ENCODE assay signal across 19 cellular contexts in the genomic region with DNA sequence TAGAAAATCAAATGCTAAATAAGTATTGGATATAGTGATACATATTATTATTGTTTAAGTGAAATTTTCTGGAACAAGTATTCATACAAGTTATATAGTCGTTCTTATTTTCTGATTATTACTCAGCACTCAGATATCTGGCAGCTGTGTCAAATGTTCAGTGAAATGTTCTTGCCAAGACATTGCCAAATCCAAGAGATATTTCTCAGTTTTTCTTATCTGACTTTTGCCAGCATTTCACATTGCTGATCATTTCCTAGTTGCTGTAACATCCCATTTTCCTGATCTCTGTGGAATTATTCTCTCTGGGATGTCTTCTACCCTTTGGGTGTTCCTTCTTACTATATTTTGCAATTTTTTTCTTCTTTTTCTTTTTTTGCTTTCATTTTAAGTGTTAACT.
DNase-seq lines count a peak whose midpoint lies in the region; TF ChIP-seq lines count a peak whose summit lies in the region.
"Had no signal": no experiment of that assay in that cellular context is flagged by ENCODE, and none has a peak within 500 bp of the region (broad histone marks: within the 10 kb centered on the region; RNA-seq: fewer than 3 reads in every experiment).

No MANE protein-coding gene starts in this region.

- H3K9me2 ChIP-seq in hepatocyte (replicated peaks; ENCODE audit: insufficient read depth), result no peaks in the 10 kb centered on the region

- no peak for TF ChIP-seq POLR2A in breast epithelium (IDR thresholded peaks at IDR 0.05)

- BruUV-seq in MCF 10A (replicated peaks; lab: Mats Ljungman, UMichigan), result no TSS peak

- DNase-seq in MCF 10A (ENCODE audit: unreplicated experiment), result no peak
- DNase-seq in breast epithelium (ENCODE audit: low spot score in 2 of 2), result no peak
- no peak for DNase-seq in hepatocyte (ENCODE audit: low spot score)
- no peak for DNase-seq in smooth muscle cell (lab: John Stamatoyannopoulos, UW; ENCODE audit: unreplicated experiment)
- no peak for DNase-seq in HT-29 (ENCODE audit: low spot score)
- no peak for DNase-seq in activated T-cell treated with anti-CD3 and anti-CD28 coated beads for 4 hours
- DNase-seq in NCI-H2227 treated with DMSO at 0.1 percent for 48 hours (lab: John Stamatoyannopoulos, UW), result no peak
- DNase-seq: CD4-positive, alpha-beta memory T cell; DMS153; DMS79; GDM1; HCEC 1CT; IMR-90 had no signal

- WGBS in hepatocyte (ENCODE audit: low lambda C conversion rate, missing lambda C conversion rate), result 79% methylated on average over 1 of the region's 1 CpG
- WGBS in smooth muscle cell (ENCODE audit: low lambda C conversion rate), result 89% methylated on average over 1 of the region's 1 CpG

- H3K4me2 ChIP-seq in hepatocyte (no peak overlapping the region), smooth muscle cell (no peak overlapping the region)
- H3K4me2 ChIP-seq: A549, BLaER1 had no signal

- no peaks in the 10 kb centered on the region for H3K36me3 Mint-ChIP-seq in MCF 10A (ENCODE audit: insufficient read depth, unreplicated experiment)
- H3K36me3 Mint-ChIP-seq: CD14-positive monocyte; CD4-positive, alpha-beta memory T cell had no signal

- H3K27me3 ChIP-seq in breast epithelium (no peaks in the 10 kb centered on the region), hepatocyte (no peaks in the 10 kb centered on the region), smooth muscle cell (ENCODE audit: low read depth) (no peaks in the 10 kb centered on the region)
- H3K27me3 ChIP-seq: BLaER1 had no signal

- H3K4me3 ChIP-seq in breast epithelium (no peak overlapping the region), hepatocyte (no peak overlapping the region), smooth muscle cell (no peak overlapping the region)
- H3K4me3 ChIP-seq: A549, BLaER1, GM23338 had no signal

- CTCF ChIA-PET in MCF 10A (lab: Yijun Ruan, JAX), result interaction anchor here (0.6 to 0.7 kb wide), 3 partner anchors 39 to 831 kb away, joined by 3 read pairs; no protein-coding TSS in a partner anchor

- peaks cover 24% of the 10 kb centered on the region for H3K4me1 Mint-ChIP-seq in MCF 10A (ENCODE audit: insufficient read depth, unreplicated experiment)
- H3K4me1 Mint-ChIP-seq: CD14-positive monocyte; CD4-positive, alpha-beta memory T cell; GM23338 had no signal

- H3F3A ChIP-seq in smooth muscle cell (ENCODE audit: low read depth), result no peaks in the 10 kb centered on the region

- H3K79me2 ChIP-seq in hepatocyte (no peaks in the 10 kb centered on the region), smooth muscle cell (ENCODE audit: low read depth) (no peaks in the 10 kb centered on the region)

- H3K9me3 ChIP-seq in breast epithelium, result no peaks in the 10 kb centered on the region
- H3K9me3 ChIP-seq in hepatocyte (ENCODE audit: low read depth), result no peaks in the 10 kb centered on the region
- H3K9me3 ChIP-seq in smooth muscle cell (replicated peaks; ENCODE audit: low read depth), result no peaks in the 10 kb centered on the region
- H3K9me3 ChIP-seq: BLaER1 had no signal

- no peaks in the 10 kb centered on the region for H3K27me3 Mint-ChIP-seq in MCF 10A (ENCODE audit: insufficient read depth, unreplicated experiment)
- H3K27me3 Mint-ChIP-seq: CD4-positive, alpha-beta memory T cell had no signal

- POLR2A ChIA-PET in MCF 10A (lab: Yijun Ruan, JAX), result interaction anchor here (0.6 to 1.0 kb wide), 4 partner anchors 21 to 373 kb away, joined by 3 to 4 read pairs (median 3); no protein-coding TSS in a partner anchor

- no peaks in the 10 kb centered on the region for H3K4me1 ChIP-seq in breast epithelium
- no peaks in the 10 kb centered on the region for H3K4me1 ChIP-seq in hepatocyte (ENCODE audit: insufficient read depth)
- peaks cover 5% of the 10 kb centered on the region for H3K4me1 ChIP-seq in smooth muscle cell (ENCODE audit: low read depth)
- H3K4me1 ChIP-seq: A549, BLaER1 had no signal

- H3K9ac ChIP-seq in smooth muscle cell (ENCODE audit: low read depth), result no peak overlapping the region
- H3K9ac ChIP-seq: BLaER1 had no signal

- peak overlapping the region; percentile 81 for H3K27ac Mint-ChIP-seq in MCF 10A (ENCODE audit: low read depth, unreplicated experiment)
- H3K27ac Mint-ChIP-seq: CD14-positive monocyte; CD4-positive, alpha-beta memory T cell; GM23338 had no signal

- intact Hi-C loops in MCF 10A (cut with micrococcal nuclease) (no loop called here), breast epithelium (cut with DNase I; ENCODE audit: low total_unique reads) (no loop called here)

- H2AFZ ChIP-seq in hepatocyte (peak overlapping the region; percentile 66), smooth muscle cell (ENCODE audit: low read depth) (peak overlapping the region; percentile 92)

- TF ChIP-seq CTCF in MCF 10A (IDR thresholded peaks at IDR 0.05; ENCODE audit: unreplicated experiment) (no peak), breast epithelium (IDR thresholded peaks at IDR 0.05) (no peak), hepatocyte (IDR thresholded peaks at IDR 0.05; ENCODE audit: poor library complexity) (no peak), smooth muscle cell (IDR thresholded peaks at IDR 0.05; ENCODE audit: borderline replicate concordance, insufficient read depth, poor library complexity, severe bottlenecking) (no peak)

- no peaks in the 10 kb centered on the region for H3K36me3 ChIP-seq in breast epithelium
- no peaks in the 10 kb centered on the region for H3K36me3 ChIP-seq in hepatocyte (replicated peaks; ENCODE audit: insufficient read depth, low read depth)
- H3K36me3 ChIP-seq in smooth muscle cell (ENCODE audit: low read depth), result no peaks in the 10 kb centered on the region
- H3K36me3 ChIP-seq: BLaER1 had no signal

- peaks cover 7% of the 10 kb centered on the region for H3K9me3 Mint-ChIP-seq in MCF 10A (ENCODE audit: unreplicated experiment)

- H3K27ac ChIP-seq in breast epithelium, result no peak overlapping the region
- no peak overlapping the region for H3K27ac ChIP-seq in hepatocyte
- H3K27ac ChIP-seq in smooth muscle cell (ENCODE audit: low read depth), result no peak overlapping the region
- H3K27ac ChIP-seq: 22Rv1, A549, BLaER1, HL-60 had no signal

- peak overlapping the region; percentile 24 for H3K4me3 Mint-ChIP-seq in MCF 10A (ENCODE audit: unreplicated experiment)
- H3K4me3 Mint-ChIP-seq: CD14-positive monocyte; CD4-positive, alpha-beta memory T cell; GM23338 had no signal

- H4K20me1 ChIP-seq in hepatocyte (ENCODE audit: insufficient read depth, poor library complexity, severe bottlenecking) (no peaks in the 10 kb centered on the region), smooth muscle cell (ENCODE audit: low read depth) (no peaks in the 10 kb centered on the region)
- H4K20me1 ChIP-seq: BLaER1 had no signal
